ENCODE assay signal across 8 cellular contexts in the genomic region with DNA sequence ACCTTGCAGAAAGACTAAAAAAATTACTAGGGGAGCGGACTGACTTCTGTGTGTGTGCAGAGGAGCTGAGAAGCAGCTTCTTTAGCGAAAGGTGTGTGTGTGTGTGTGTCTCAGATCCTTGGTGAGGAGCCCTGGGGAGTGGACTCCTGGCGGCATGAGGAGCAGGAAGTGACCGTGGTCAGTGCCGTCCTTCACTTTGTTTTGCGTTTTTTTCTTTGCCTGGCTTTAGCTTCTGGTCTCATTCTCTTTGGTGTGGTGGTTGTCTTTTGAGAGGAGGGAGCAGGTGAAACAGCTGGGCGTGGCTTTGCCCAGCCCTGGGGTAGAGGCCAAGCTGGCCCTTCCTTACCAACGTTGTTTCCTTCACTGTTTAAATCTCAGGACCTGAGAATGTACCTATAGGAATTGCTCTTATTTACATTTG. TPM values are rescaled to one million over a fixed set of nuclear protein-coding genes. Genes with fewer than 3 reads are reported as not detected.
DNase-seq lines count a peak whose midpoint lies in the region; ATAC-seq and TF ChIP-seq lines count a peak whose summit lies in the region.

No MANE protein-coding gene starts in this region.

- peak overlapping the region; percentile 57 to 97 (median 88) for H3K4me3 Mint-ChIP-seq in IgD-negative memory B cell

- DNase-seq in body of pancreas, result peak in 3 of 4 donors; percentile 29 to 40 (median 33)
- DNase-seq in ecto neural progenitor cell (ENCODE audit: low spot score), result no peak
- DNase-seq in SW 1271 (lab: John Stamatoyannopoulos, UW), result no peak
- DNase-seq in NCI-H2171 treated with DMSO at 0.1 percent for 48 hours (lab: John Stamatoyannopoulos, UW), result no peak

- no peak for TF ChIP-seq CTCF in body of pancreas (IDR thresholded peaks at IDR 0.05)

- 4 to 13% methylated on average over 7 to 8 of the region's 8 CpGs for WGBS in body of pancreas, 2 donors

- peaks cover 4% of the 10 kb centered on the region; the same call in 1 of the 2 replicates for H3K9me3 ChIP-seq in BLaER1
- H3K9me3 ChIP-seq in body of pancreas, result no peaks in the 10 kb centered on the region
- H3K9me3 ChIP-seq in mucosa of rectum (ENCODE audit: control insufficient read depth in 2 of 2, low read length in 2 of 2), result no peaks in the 10 kb centered on the region

- H3K36me3 Mint-ChIP-seq in IgD-negative memory B cell, result peaks cover 1% of the 10 kb centered on the region

- H4K20me1 ChIP-seq in BLaER1, result peaks cover 64% of the 10 kb centered on the region

- no peak for ATAC-seq in body of pancreas
- no peak for ATAC-seq in GM18519 (IDR thresholded peaks at IDR 0.05; ENCODE audit: low FRiP score, unreplicated experiment)

- H3K9ac ChIP-seq in BLaER1 (peak overlapping the region; percentile 97), mucosa of rectum (ENCODE audit: low read depth in 1 of 2, low read length in 2 of 2) (peak overlapping the region; percentile 58 to 86)

- peak overlapping the region in 2 of 3 donors; percentile 77 to 92 for H3K27ac Mint-ChIP-seq in IgD-negative memory B cell

- peaks cover 65% of the 10 kb centered on the region for H3K4me1 ChIP-seq in BLaER1
- H3K4me1 ChIP-seq in body of pancreas, result peaks cover 50% of the 10 kb centered on the region
- peaks cover 18 to 22% of the 10 kb centered on the region in 2 donors for H3K4me1 ChIP-seq in mucosa of rectum (ENCODE audit: control insufficient read depth in 2 of 2, insufficient read depth in 2 of 2, low read length in 2 of 2)

- H3K27ac ChIP-seq in BLaER1 (peak overlapping the region; percentile 1; the same call in 1 of the 2 replicates), body of pancreas (peak overlapping the region in 3 of 4 donors; percentile 39 to 85 (median 65)), mucosa of rectum (ENCODE audit: low read depth in 2 of 2, low read length in 2 of 2) (peak overlapping the region; percentile 66 to 82)

- intact Hi-C loops in body of pancreas (cut with DNase I), result loop anchor here (10.0 kb wide), 1 partner anchor 59 kb away; the partner anchor contains the start of genes ALG12 and CRELD2

- H3K4me3 ChIP-seq in BLaER1 (peak overlapping the region; percentile 97), body of pancreas (no peak overlapping the region), mucosa of rectum (ENCODE audit: low read length in 2 of 2) (peak overlapping the region; percentile 84 to 88)

- H3K9me3 Mint-ChIP-seq in IgD-negative memory B cell, result peaks cover 0 to 1% (median 0%) of the 10 kb centered on the region in 3 donors

- peaks cover 8% of the 10 kb centered on the region for H3K27me3 Mint-ChIP-seq in IgD-negative memory B cell

- peaks cover 42% of the 10 kb centered on the region for H3K36me3 ChIP-seq in BLaER1
- H3K36me3 ChIP-seq in body of pancreas (replicated peaks in 1 of 2; ENCODE audit: insufficient read depth in 1 of 2, low read depth in 2 of 2), result no peaks in the 10 kb centered on the region
- H3K36me3 ChIP-seq in mucosa of rectum (ENCODE audit: control insufficient read depth in 2 of 2, insufficient read depth in 2 of 2, low read length in 2 of 2), result no peaks in the 10 kb centered on the region

- peaks cover 24 to 33% (median 24%) of the 10 kb centered on the region in 3 donors for H3K4me1 Mint-ChIP-seq in IgD-negative memory B cell

- peaks cover 14% of the 10 kb centered on the region for H3K27me3 ChIP-seq in BLaER1
- H3K27me3 ChIP-seq in body of pancreas, result no peaks in the 10 kb centered on the region
- H3K27me3 ChIP-seq in mucosa of rectum (ENCODE audit: control insufficient read depth in 2 of 2, insufficient read depth in 2 of 2, low read length in 2 of 2), result peaks cover under 1 to 3% of the 10 kb centered on the region in 2 donors

- peak overlapping the region; percentile 93 for H3K4me2 ChIP-seq in BLaER1

- TF ChIP-seq POLR2A in body of pancreas (IDR thresholded peaks at IDR 0.05), result peak in 1 of 3 donors; percentile 30

RNA-seq across cellular contexts. Expression of gene ZBED4, which starts 1.9 kb away (rescaled TPM):
- 5.0 TPM for polyA plus RNA-seq in IgD-negative memory B cell
- 10 to 100 TPM in 1 of 2 donors, 1 to 10 TPM in 1; 9.6 to 17.1 TPM for total RNA-seq in body of pancreas

RNA-seq across cellular contexts. Expression of gene BRD1, which starts 27.8 kb away (rescaled TPM):
- 3.1 TPM for polyA plus RNA-seq in IgD-negative memory B cell
- 10 to 100 TPM; 21.8 to 36.9 TPM for total RNA-seq in body of pancreas

Comparison
In these comparisons a context has a peak if more than half of its experiments do, and no peak if none do; other contexts are left out.
1. H3K27ac ChIP-seq: peak in every context shown above with its lines; median percentile 74 in mucosa of rectum; 65 in body of pancreas; 1 in BLaER1.
2. H3K4me3 ChIP-seq: peak in BLaER1 (single experiment) and mucosa of rectum (2 of 2); none in body of pancreas (0 of 2).
3. DNase-seq: peak in body of pancreas (3 of 4); none in ecto neural progenitor cell (single experiment), SW 1271 (0 of 2) and NCI-H2171 treated with DMSO at 0.1 percent for 48 hours (single experiment).